1 cellular context compared by ENCODE assay signal in genomic region chr4:82372874-82373815, GRCh38.
TF ChIP-seq lines count a peak whose summit lies in the region.

No MANE protein-coding gene starts in this region.

TF ChIP-seq in endothelial cell of umbilical vein, 7 proteins besides CTCF, POLR2A, EP300 and RAD21 (continued from another document):
- no peak for TF ChIP-seq MAX (IDR thresholded peaks at IDR 0.05; ENCODE audit: insufficient read depth, insufficient read length)
